In the genomic region with DNA sequence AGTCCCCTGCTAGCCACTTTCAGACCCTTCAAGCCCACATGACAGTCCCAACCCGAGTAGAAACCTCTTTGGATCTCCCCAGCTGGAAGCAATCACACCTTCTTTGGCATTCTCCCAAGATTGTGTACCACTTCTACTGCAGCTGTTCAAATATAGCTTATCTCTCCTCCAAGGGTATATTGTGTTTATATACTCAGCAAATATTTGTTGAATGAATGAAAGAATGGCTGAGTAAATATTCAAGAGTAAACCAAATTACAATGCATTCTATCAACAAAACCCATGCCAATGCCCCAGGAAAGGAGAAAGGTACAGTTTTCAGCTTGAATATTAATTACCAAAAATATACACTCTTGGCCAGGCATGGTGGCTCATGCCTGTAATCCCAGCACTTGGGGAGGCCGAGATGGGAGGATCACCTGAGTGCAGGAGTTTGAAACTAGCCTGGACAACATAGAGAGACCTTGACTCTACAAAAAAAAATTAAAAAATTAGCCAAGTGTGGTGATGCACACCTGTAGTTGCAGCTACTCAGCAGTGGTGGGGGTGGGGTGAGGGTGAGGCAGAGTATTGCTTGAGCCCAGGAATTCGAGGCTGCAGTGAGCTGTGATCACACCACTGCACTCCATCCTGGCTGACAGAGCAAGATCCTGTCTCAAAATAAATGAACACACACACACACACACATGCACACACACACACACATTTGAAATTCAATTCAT, we compare ENCODE assay signal across 11 cellular contexts.
DNase-seq lines count a peak whose midpoint lies in the region; ATAC-seq, FAIRE-seq and TF ChIP-seq lines count a peak whose summit lies in the region.
"Had no signal": no experiment of that assay in that cellular context is flagged by ENCODE, and none has a peak within 500 bp of the region (broad histone marks: within the 10 kb centered on the region; RNA-seq: fewer than 3 reads in every experiment).

No MANE protein-coding gene starts in this region.

- H3K4me1 ChIP-seq in astrocyte (ENCODE audit: insufficient read depth, low read length), result no peaks in the 10 kb centered on the region
- peaks cover 17 to 95% (median 53%) of the 10 kb centered on the region in 4 donors for H3K4me1 ChIP-seq in stomach

- no peak overlapping the region for H3K4me3 Mint-ChIP-seq in astrocyte (ENCODE audit: unreplicated experiment)
- H3K4me3 Mint-ChIP-seq: T-helper 1 cell treated with Interleukin-12 subunit alpha and Interleukin-12 subunit beta and Interleukin-4 antibody, amounts not matched to agents 30 μg/mL and 1 μg/mL, for 36 hours had no signal

- H3K4me3 ChIP-seq in astrocyte (ENCODE audit: insufficient read depth, low read depth, low read length) (no peak overlapping the region), stomach (no peak overlapping the region)

- H3K4me2 ChIP-seq in astrocyte (ENCODE audit: low read length), result no peak overlapping the region

- WGBS in stomach, 5 donors, result 19 to 45% (median 33%) methylated on average over 3 of the region's 3 CpGs

- H3K9me3 Mint-ChIP-seq in astrocyte (ENCODE audit: unreplicated experiment), result peaks cover 5% of the 10 kb centered on the region

- TF ChIP-seq CTCF in astrocyte (IDR thresholded peaks at IDR 0.05; ENCODE audit: insufficient read depth, low read depth, low read length) (no peak), stomach (IDR thresholded peaks at IDR 0.05) (no peak)

- no peak for ATAC-seq in HG03378 (IDR thresholded peaks at IDR 0.05; ENCODE audit: unreplicated experiment)

- no peaks in the 10 kb centered on the region for H3K27me3 Mint-ChIP-seq in astrocyte (ENCODE audit: low read depth, unreplicated experiment)

- intact Hi-C loops in stomach (cut with DNase I; ENCODE audit: low total_unique reads), result no loop called here

- H3K27ac ChIP-seq in astrocyte (ENCODE audit: low read depth, low read length) (no peak overlapping the region), stomach (peak overlapping the region; percentile 27 to 72 (median 53))

- peaks cover 8% of the 10 kb centered on the region for H3K4me1 Mint-ChIP-seq in astrocyte (ENCODE audit: low read depth, unreplicated experiment)

- no peaks in the 10 kb centered on the region for H3K79me2 ChIP-seq in astrocyte (ENCODE audit: insufficient read depth, low read length)

- H3K36me3 Mint-ChIP-seq in astrocyte (ENCODE audit: low read depth, unreplicated experiment), result peaks cover 4% of the 10 kb centered on the region

- H3K36me3 ChIP-seq in astrocyte (ENCODE audit: insufficient read depth, low read length), result no peaks in the 10 kb centered on the region
- H3K36me3 ChIP-seq in stomach, result no peaks in the 10 kb centered on the region

- FAIRE-seq in astrocyte (lab: Jason Lieb, UNC), result no peak
- FAIRE-seq: A204.1 had no signal

- H2AFZ ChIP-seq in astrocyte (ENCODE audit: low read depth, low read length), result no peak overlapping the region

- no peak for TF ChIP-seq POLR2A in stomach (IDR thresholded peaks at IDR 0.05)

- H4K20me1 ChIP-seq in astrocyte (ENCODE audit: insufficient read depth, low read length), result no peaks in the 10 kb centered on the region

- peak overlapping the region; percentile 89 for H3K27ac Mint-ChIP-seq in astrocyte (ENCODE audit: unreplicated experiment)
- H3K27ac Mint-ChIP-seq: T-helper 1 cell treated with Interleukin-12 subunit alpha and Interleukin-12 subunit beta and Interleukin-4 antibody, amounts not matched to agents 30 μg/mL and 1 μg/mL, for 36 hours had no signal

- H3K9me3 ChIP-seq in astrocyte (ENCODE audit: insufficient read depth, low read depth, low read length) (no peaks in the 10 kb centered on the region), stomach (no peaks in the 10 kb centered on the region)

- no peak for TF ChIP-seq EP300 in stomach (IDR thresholded peaks at IDR 0.05)

- H3K27me3 ChIP-seq in astrocyte (ENCODE audit: insufficient read depth, low read length) (no peaks in the 10 kb centered on the region), stomach (no peaks in the 10 kb centered on the region)

- no peak overlapping the region for H3K9ac ChIP-seq in astrocyte (ENCODE audit: low read length)

- DNase-seq in SIG-M5 treated with dmso at 0.1 percent for 504 hours (lab: John Stamatoyannopoulos, UW; ENCODE audit: unreplicated experiment), result peak; percentile 52
- no peak for DNase-seq in SIG-M5 (lab: John Stamatoyannopoulos, UW)
- DNase-seq in NCI-H2081 treated with DMSO at 0.1 percent for 48 hours (lab: John Stamatoyannopoulos, UW), result peak; percentile 94
- DNase-seq in astrocyte (ENCODE audit: low read depth), result no peak
- DNase-seq in stomach, result peak; percentile 47
- DNase-seq in kidney tubule cell (ENCODE audit: low spot score), result no peak
- no peak for DNase-seq in activated CD4-positive, alpha-beta T cell treated with anti-CD3 and anti-CD28 coated beads, Interleukin-2, amount 50 U/mL, for 4 hours
- DNase-seq: stimulated activated CD4-positive, alpha-beta T cell treated with anti-CD3 and anti-CD28 coated beads, Interleukin-2, amount 100 ng/mL, for 48 hours had no signal

Comparison
In these comparisons a context has a peak if more than half of its experiments do, and no peak if none do; other contexts are left out.
1. DNase-seq: peak in SIG-M5 treated with dmso at 0.1 percent for 504 hours (single experiment), NCI-H2081 treated with DMSO at 0.1 percent for 48 hours (single experiment) and stomach (single experiment); none in SIG-M5 (single experiment), astrocyte (single experiment), kidney tubule cell (single experiment) and activated CD4-positive, alpha-beta T cell treated with anti-CD3 and anti-CD28 coated beads, Interleukin-2, amount 50 U/mL, for 4 hours (0 of 2).